In genomic region chr20:17901971-17902370, GRCh38 we compare ENCODE assay signal across 21 cellular contexts.
"Had no signal": no experiment of that assay in that cellular context is flagged by ENCODE, and none has a peak within 500 bp of the region (broad histone marks: within the 10 kb centered on the region; RNA-seq: fewer than 3 reads in every experiment).

No MANE protein-coding gene starts in this region.

- ATAC-seq: T-cell had no signal

- H3K4me2 ChIP-seq: SK-N-SH had no signal

- H3K9ac ChIP-seq: SK-N-SH had no signal

- FAIRE-seq: HepG2, RCC 7860 had no signal

- H3K9me3 ChIP-seq: SK-N-SH had no signal

- DNase-seq: IMR-90, Kasumi-1, KG1, NCI-H1092, NCI-H1417 treated with DMSO at 0.1 percent for 48 hours, NCI-H1694 treated with DMSO at 0.1 percent for 48 hours, NCI-H1930, NCI-H2081, NCI-H2171, NCI-H226, NCI-H446, NCI-H510A, NCI-H524 treated with DMSO at 0.1 percent for 48 hours, NCI-H69, NCI-H774, Right ventricle myocardium superior, SK-N-SH, SW 1271, T-cell had no signal
